ENCODE assay signal across 27 cellular contexts in the genomic region with DNA sequence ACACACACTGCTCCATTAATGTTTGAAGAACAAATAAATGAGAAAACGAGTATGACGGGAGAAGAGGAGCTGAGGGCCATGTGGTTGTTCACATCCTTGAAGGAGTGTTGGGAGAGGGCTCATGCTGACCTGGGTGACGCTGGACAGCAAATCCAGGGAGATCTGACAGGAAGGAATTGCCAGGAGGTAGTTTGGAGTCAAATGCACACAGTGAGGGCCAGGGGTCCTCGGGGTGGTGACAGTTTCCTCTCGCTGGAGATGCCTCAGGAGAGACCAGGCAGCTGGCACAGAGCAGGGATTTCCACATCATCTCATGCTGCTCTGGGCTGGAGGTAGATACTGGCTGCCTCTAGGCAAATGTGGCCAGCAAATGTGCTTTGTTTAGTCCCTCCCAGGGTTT. TPM values are rescaled to one million over a fixed set of nuclear protein-coding genes. Genes with fewer than 3 reads are reported as not detected.
A peak's percentile ranks its signal among the peaks of the same experiment; 100 is the strongest.
DNase-seq lines count a peak whose midpoint lies in the region; ATAC-seq and TF ChIP-seq lines count a peak whose summit lies in the region.
"Had no signal": no experiment of that assay in that cellular context is flagged by ENCODE, and none has a peak within 500 bp of the region (broad histone marks: within the 10 kb centered on the region; RNA-seq: fewer than 3 reads in every experiment).

No MANE protein-coding gene starts in this region.

- peaks cover 24% of the 10 kb centered on the region for H3K4me1 ChIP-seq in CD8-positive, alpha-beta T cell (ENCODE audit: insufficient read depth, low read length)
- H3K4me1 ChIP-seq in IMR-90 (ENCODE audit: control insufficient read depth, insufficient read depth, low read length) = peaks cover 9% of the 10 kb centered on the region

- H3K56ac ChIP-seq in IMR-90 (ENCODE audit: extremely low read depth, insufficient read depth, low read length) = no peak overlapping the region

- H3K18ac ChIP-seq in IMR-90 (ENCODE audit: low read depth, low read length) = no peak overlapping the region

- no peak overlapping the region for H3K4me3 ChIP-seq in CD8-positive, alpha-beta T cell (ENCODE audit: low read depth, low read length)
- H3K4me3 ChIP-seq in IMR-90 (ENCODE audit: insufficient read depth, low read depth, low read length) = no peak overlapping the region
- H3K4me3 ChIP-seq in coronary artery = no peak overlapping the region
- H3K4me3 ChIP-seq: adrenal gland, Peyer's patch had no signal

- dilution Hi-C loops in IMR-90 (cut with HindIII; ENCODE audit: low sequenced_read_pairs, unreplicated experiment) = no loop called here

- no peaks in the 10 kb centered on the region for H3K9me3 ChIP-seq in CD8-positive, alpha-beta T cell (ENCODE audit: low read length)
- H3K9me3 ChIP-seq in IMR-90 (ENCODE audit: control insufficient read depth, insufficient read depth, low read length) = no peaks in the 10 kb centered on the region
- H3K9me3 ChIP-seq: adrenal gland, Peyer's patch had no signal

- peak overlapping the region; percentile 12 for H3K4me3 Mint-ChIP-seq in CD8-positive, alpha-beta T cell
- H3K4me3 Mint-ChIP-seq in progenitor cell of endocrine pancreas (ENCODE audit: low read depth) (peak overlapping the region; percentile 8), mesothelial cell of epicardium (no peak overlapping the region)
- H3K4me3 Mint-ChIP-seq: activated CD8-positive, alpha-beta T cell treated with anti-CD3 and anti-CD28 coated beads, Interleukin-2, amount 10 ng/mL, durations not matched to agents 7 days and 5 days; CD14-positive monocyte; nephron progenitor cell; stimulated activated effector memory CD8-positive, alpha-beta T cell treated with anti-CD3 and anti-CD28 coated beads, Interleukin-12 subunit alpha, Interleukin-12 subunit beta, amount 100 ng/mL, for 72 hours had no signal

- H2AFZ ChIP-seq in IMR-90 (replicated peaks; ENCODE audit: low read length, poor library complexity) = peak overlapping the region; percentile 67
- H2AFZ ChIP-seq: parathyroid adenoma had no signal

- peaks cover 2% of the 10 kb centered on the region for H3K36me3 Mint-ChIP-seq in CD8-positive, alpha-beta T cell
- H3K36me3 Mint-ChIP-seq in progenitor cell of endocrine pancreas (ENCODE audit: insufficient read depth) (no peaks in the 10 kb centered on the region), mesothelial cell of epicardium (no peaks in the 10 kb centered on the region)

- H2BK15ac ChIP-seq in IMR-90 (ENCODE audit: low read depth, low read length) = no peak overlapping the region

- WGBS in IMR-90 (ENCODE audit: extremely low coverage in 2 of 2, insufficient read length in 1 of 2), 2 experiments = 83% methylated on average over 3 of the region's 5 CpGs; no CpG with 5 or more reads in 1 of the 2 experiments

- no TSS peak for BruUV-seq in IMR-90 (replicated peaks; lab: Mats Ljungman, UMichigan)

- H2BK20ac ChIP-seq in IMR-90 (ENCODE audit: low read depth, low read length) = no peak overlapping the region

- in situ Hi-C loops in IMR-90 (cut with MboI; ENCODE audit: low sequenced_read_pairs) = no loop called here

- H3K27me3 Mint-ChIP-seq in CD8-positive, alpha-beta T cell (ENCODE audit: low read depth) = no peaks in the 10 kb centered on the region
- no peaks in the 10 kb centered on the region for H3K27me3 Mint-ChIP-seq in progenitor cell of endocrine pancreas
- H3K27me3 Mint-ChIP-seq in mesothelial cell of epicardium (ENCODE audit: low read depth) = no peaks in the 10 kb centered on the region

- no peaks in the 10 kb centered on the region for H3K36me3 ChIP-seq in CD8-positive, alpha-beta T cell (ENCODE audit: insufficient read depth, low read length)
- H3K36me3 ChIP-seq in IMR-90 (ENCODE audit: control insufficient read depth, insufficient read depth, low read length) = no peaks in the 10 kb centered on the region
- H3K36me3 ChIP-seq: adrenal gland, brain microvascular endothelial cell, Peyer's patch had no signal

- no peak overlapping the region for H4K91ac ChIP-seq in IMR-90 (ENCODE audit: insufficient read depth, low read depth, low read length)

- no peak overlapping the region for H2BK5ac ChIP-seq in IMR-90 (ENCODE audit: low read depth, low read length, poor library complexity, severe bottlenecking)

- POLR2A ChIA-PET in CD8-positive, alpha-beta T cell (lab: Charles Lee) = interaction anchor here (1.5 kb wide), 1 partner anchor 11 kb away, joined by 4 read pairs; no protein-coding TSS in a partner anchor
- POLR2A ChIA-PET in IMR-90 (lab: Charles Lee; ENCODE audit: unreplicated experiment) = interaction anchor here (0.6 to 0.7 kb wide), 2 partner anchors 8 to 16 kb away, joined by 3 to 4 read pairs; no protein-coding TSS in a partner anchor

- H3K27me3 ChIP-seq in CD8-positive, alpha-beta T cell (ENCODE audit: insufficient read depth, low read length) = no peaks in the 10 kb centered on the region
- no peaks in the 10 kb centered on the region for H3K27me3 ChIP-seq in IMR-90 (ENCODE audit: control insufficient read depth, insufficient read depth, low read length)
- H3K27me3 ChIP-seq: adrenal gland, brain microvascular endothelial cell, Peyer's patch had no signal

- H3K79me1 ChIP-seq in IMR-90 (ENCODE audit: low read depth in 1 of 2, low read length in 2 of 2) = peaks cover 5 to 25% of the 10 kb centered on the region in 2 experiments; a peak in 3 of 4 replicates

- peaks cover 21% of the 10 kb centered on the region for H4K20me1 ChIP-seq in IMR-90 (ENCODE audit: insufficient read depth, low read length)

- peak in 1 of 7 experiments; percentile 36 for DNase-seq in CD8-positive, alpha-beta T cell
- DNase-seq in IMR-90 (no peak), coronary artery (ENCODE audit: low spot score) (peak; percentile 61), progenitor cell of endocrine pancreas (ENCODE audit: low spot score, unreplicated experiment) (no peak), RKO (ENCODE audit: low spot score) (no peak), mesothelial cell of epicardium (ENCODE audit: low spot score in 2 of 2, unreplicated experiment in 2 of 2) (no peak), CD1c-positive myeloid dendritic cell (ENCODE audit: extremely low spot score) (no peak)
- DNase-seq: activated CD4-positive, alpha-beta T cell treated with anti-CD3 and anti-CD28 coated beads for 1 hour; activated CD8-positive, alpha-beta T cell treated with anti-CD3 and anti-CD28 coated beads, Interleukin-2, amount 10 ng/mL, durations not matched to agents 7 days and 5 days; activated effector memory CD4-positive, alpha-beta T cell treated with anti-CD3 and anti-CD28 coated beads, Interleukin-2, amount 50 U/mL, for 16 hours; brain microvascular endothelial cell; effector CD4-positive, alpha-beta T cell; left ventricle myocardium superior; MV-4-11; NCI-H1694; NCI-H2171; NCI-H510A treated with DMSO at 0.1 percent for 48 hours; nephron progenitor cell; right cardiac atrium; stimulated activated CD4-positive, alpha-beta T cell treated with anti-CD3 and anti-CD28 coated beads, Interleukin-4, amount 100 ng/mL, for 24 hours; SW 1271 had no signal

- no peak for TF ChIP-seq RAD21 in IMR-90 (IDR thresholded peaks at IDR 0.05; ENCODE audit: low read length)

- no peak for TF ChIP-seq CTCF in CD8-positive, alpha-beta T cell (IDR thresholded peaks at IDR 0.05)
- TF ChIP-seq CTCF in IMR-90 (conservative IDR thresholded peaks at IDR 0.05; ENCODE audit: low read depth, low read length) (no peak), coronary artery (IDR thresholded peaks at IDR 0.05) (no peak), progenitor cell of endocrine pancreas (IDR thresholded peaks at IDR 0.05; ENCODE audit: unreplicated experiment) (no peak), mesothelial cell of epicardium (IDR thresholded peaks at IDR 0.05; ENCODE audit: unreplicated experiment) (no peak)

- no peak overlapping the region for H3K14ac ChIP-seq in IMR-90 (replicated peaks; ENCODE audit: low read depth, low read length)

- peaks cover 14% of the 10 kb centered on the region for H3K9me1 ChIP-seq in IMR-90 (ENCODE audit: insufficient read depth, low read length)

- intact Hi-C loops in CD8-positive, alpha-beta T cell (cut with DNase I, micrococcal nuclease) = no loop called here
- intact Hi-C loops in IMR-90 (cut with micrococcal nuclease) = no loop called here

- H3K23ac ChIP-seq in IMR-90 (ENCODE audit: low read depth, low read length) = no peak overlapping the region

- no peak for TF ChIP-seq POLR2A in IMR-90 (IDR thresholded peaks at IDR 0.05; ENCODE audit: low read depth, low read length)

- H3K9ac ChIP-seq in IMR-90 (ENCODE audit: low read depth, low read length) = no peak overlapping the region
- H3K9ac ChIP-seq: parathyroid adenoma had no signal

- no peak overlapping the region for H2AK5ac ChIP-seq in IMR-90 (ENCODE audit: low read depth, low read length)

- no peak for ATAC-seq in CD8-positive, alpha-beta T cell
- no peak for ATAC-seq in IMR-90 (ENCODE audit: low read depth)
- ATAC-seq: activated CD8-positive, alpha-beta T cell treated with anti-CD3 and anti-CD28 coated beads, Interleukin-2, amount 10 ng/mL, durations not matched to agents 7 days and 5 days; left ventricle myocardium superior; right cardiac atrium; stimulated activated effector memory CD8-positive, alpha-beta T cell treated with anti-CD3 and anti-CD28 coated beads, Interleukin-12 subunit alpha, Interleukin-12 subunit beta, amount 100 ng/mL, for 72 hours had no signal

- no peak overlapping the region for H2BK120ac ChIP-seq in IMR-90 (ENCODE audit: low read depth, low read length)

- H3K4ac ChIP-seq in IMR-90 (ENCODE audit: low read depth, low read length) = no peak overlapping the region

- H3K27ac Mint-ChIP-seq in CD8-positive, alpha-beta T cell = no peak overlapping the region
- no peak overlapping the region for H3K27ac Mint-ChIP-seq in progenitor cell of endocrine pancreas
- no peak overlapping the region for H3K27ac Mint-ChIP-seq in mesothelial cell of epicardium
- H3K27ac Mint-ChIP-seq: activated CD8-positive, alpha-beta T cell treated with anti-CD3 and anti-CD28 coated beads, Interleukin-2, amount 10 ng/mL, durations not matched to agents 7 days and 5 days; nephron progenitor cell; stimulated activated effector memory CD8-positive, alpha-beta T cell treated with anti-CD3 and anti-CD28 coated beads, Interleukin-12 subunit alpha, Interleukin-12 subunit beta, amount 100 ng/mL, for 72 hours had no signal

- H3K4me2 ChIP-seq in IMR-90 (ENCODE audit: low read depth, low read length) = no peak overlapping the region

- no peak overlapping the region for H4K5ac ChIP-seq in IMR-90 (ENCODE audit: low read depth, low read length)

- H3K27ac ChIP-seq in CD8-positive, alpha-beta T cell (ENCODE audit: low read depth, low read length) = no peak overlapping the region
- H3K27ac ChIP-seq in IMR-90 (ENCODE audit: insufficient read depth, low read length) (no peak overlapping the region), coronary artery (no peak overlapping the region)
- H3K27ac ChIP-seq: adrenal gland, brain microvascular endothelial cell, HL-60, parathyroid adenoma, Peyer's patch had no signal

- H2AK9ac ChIP-seq in IMR-90 (replicated peaks; ENCODE audit: low read depth, low read length, poor library complexity) = no peak overlapping the region

- CTCF ChIA-PET in CD8-positive, alpha-beta T cell (lab: Charles Lee) = interaction anchor here (1.1 kb wide), 1 partner anchor 337 kb away, joined by 3 read pairs; no protein-coding TSS in a partner anchor
- CTCF ChIA-PET in IMR-90 (lab: Yijun Ruan, JAX) = no interaction called here

- H4K8ac ChIP-seq in IMR-90 (ENCODE audit: low read depth in 2 of 2, low read length in 2 of 2) = no peak overlapping the region

- no peaks in the 10 kb centered on the region for H3K9me3 Mint-ChIP-seq in CD8-positive, alpha-beta T cell
- H3K9me3 Mint-ChIP-seq in progenitor cell of endocrine pancreas (ENCODE audit: low read depth) (no peaks in the 10 kb centered on the region), mesothelial cell of epicardium (no peaks in the 10 kb centered on the region)
- H3K9me3 Mint-ChIP-seq: CD14-positive monocyte; nephron progenitor cell; stimulated activated effector memory CD8-positive, alpha-beta T cell treated with anti-CD3 and anti-CD28 coated beads, Interleukin-12 subunit alpha, Interleukin-12 subunit beta, amount 100 ng/mL, for 72 hours had no signal

- H3K4me1 Mint-ChIP-seq in CD8-positive, alpha-beta T cell (ENCODE audit: low read depth) = peaks cover 29% of the 10 kb centered on the region
- H3K4me1 Mint-ChIP-seq in progenitor cell of endocrine pancreas (ENCODE audit: low read depth) (peaks cover 51% of the 10 kb centered on the region), mesothelial cell of epicardium (peaks cover 30% of the 10 kb centered on the region)

RNA-seq across cellular contexts. Expression of a gene that starts 2.0 kb away (rescaled TPM):
- 10 to 100 TPM in 1 of 2 experiments, 1 to 10 TPM in 1; 9.3 to 10.3 TPM for total RNA-seq in CD8-positive, alpha-beta T cell
- total RNA-seq in IMR-90 (2012; rRNA removed) (27.8 and 40.0 TPM in 2 replicates), progenitor cell of endocrine pancreas (33.9 and 35.6 TPM in 2 replicates), mesothelial cell of epicardium (23.6 to 23.9 TPM (median 23.8 TPM) in 3 replicates)
- 16.8 and 22.8 TPM in 2 replicates for polyA plus RNA-seq in IMR-90 (2012; rRNA removed)
- 6.0 and 9.4 TPM in 2 replicates for polyA plus RNA-seq in IMR-90 (2012; cell fraction: cytosol; rRNA removed)
- 4.9 and 22.2 TPM in 2 replicates for polyA plus RNA-seq in IMR-90 (2012; cell fraction: nucleus; rRNA removed; ENCODE audit: low replicate concordance)
